Comparison of ENCODE assay signal across 38 cellular contexts in the genomic region with DNA sequence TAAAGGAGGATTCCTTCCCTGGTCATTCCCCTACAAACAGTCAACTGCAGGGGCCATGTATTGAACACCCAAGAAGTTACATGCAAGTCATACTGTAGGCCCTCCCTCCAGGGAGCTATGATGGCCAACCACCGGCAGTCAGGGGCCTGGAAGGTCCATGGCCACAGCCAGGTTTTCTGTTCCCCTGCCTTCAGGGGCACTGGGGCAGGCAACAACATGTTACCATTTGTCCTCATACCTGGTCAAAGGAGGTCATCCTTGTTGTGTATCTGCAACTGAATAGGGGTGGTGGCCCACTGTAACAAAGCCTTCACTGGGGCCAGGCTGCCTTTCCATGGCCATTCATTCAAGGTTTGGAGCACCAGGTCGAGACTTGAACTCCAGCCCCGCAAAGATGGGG.
"Had no signal": no experiment of that assay in that cellular context is flagged by ENCODE, and none has a peak within 500 bp of the region (broad histone marks: within the 10 kb centered on the region; RNA-seq: fewer than 3 reads in every experiment).

No MANE protein-coding gene starts in this region.

- H3K27ac ChIP-seq: adrenal gland, ascending aorta, brain microvascular endothelial cell, breast epithelium, cardiac muscle cell had no signal

- H3K27me3 Mint-ChIP-seq: activated naive CD4-positive, alpha-beta T cell treated with anti-CD3 and anti-CD28 coated beads, Interleukin-2, amount 10 ng/mL, durations not matched to agents 7 days and 5 days; activated naive CD8-positive, alpha-beta T cell; activated naive CD8-positive, alpha-beta T cell treated with anti-CD3 and anti-CD28 coated beads for 36 hours; activated naive CD8-positive, alpha-beta T cell treated with anti-CD3 and anti-CD28 coated beads, Interleukin-2, amount 50 U/mL, for 24 hours; activated T-cell treated with anti-CD3 and anti-CD28 coated beads, Interleukin-2, amount 50 U/mL, for 24 hours; brain; central memory CD8-positive, alpha-beta T cell had no signal

- H3K27ac Mint-ChIP-seq: activated naive CD4-positive, alpha-beta T cell treated with anti-CD3 and anti-CD28 coated beads for 36 hours; activated naive CD4-positive, alpha-beta T cell treated with anti-CD3 and anti-CD28 coated beads, Interleukin-2, amount 10 ng/mL, durations not matched to agents 7 days and 5 days; activated naive CD4-positive, alpha-beta T cell treated with anti-CD3 and anti-CD28 coated beads, Interleukin-2, amount 50 U/mL, for 24 hours; activated naive CD4-positive, alpha-beta T cell treated with anti-CD3 and anti-CD28 coated beads, Interleukin-2, amount 50 U/mL, for 72 hours; activated naive CD8-positive, alpha-beta T cell; activated naive CD8-positive, alpha-beta T cell treated with anti-CD3 and anti-CD28 coated beads for 36 hours; activated naive CD8-positive, alpha-beta T cell treated with anti-CD3 and anti-CD28 coated beads, Interleukin-2, amount 10 ng/mL, durations not matched to agents 7 days and 5 days; activated naive CD8-positive, alpha-beta T cell treated with anti-CD3 and anti-CD28 coated beads, Interleukin-2, amount 50 U/mL, for 24 hours; activated T-cell treated with anti-CD3 and anti-CD28 coated beads, Interleukin-2, amount 50 U/mL, for 24 hours; activated T-cell treated with anti-CD3 and anti-CD28 coated beads, Interleukin-2, amount 50 U/mL, for 72 hours; activated T-helper 1 cell treated with anti-CD3 and anti-CD28 coated beads, Interleukin-12 subunit alpha, Interleukin-12 subunit beta, Interleukin-2, Interleukin-4 antibody, amounts not matched to agents 30 ng/mL and 10 ng/mL and 1 ng/mL, durations not matched to agents 14 hours and 24 hours and 36 hours; activated T-helper 17 cell treated with anti-CD3 and anti-CD28 coated beads, Interleukin-2, amount 50 U/mL, for 72 hours; activated T-helper 2 cell treated with anti-CD3 and anti-CD28 coated beads, Interferon-gamma antibody, Interleukin-2, Interleukin-4, amounts not matched to agents 10 μg/mL and 5 μg/mL and 100 μg/mL, durations not matched to agents 14 hours and 24 hours and 36 hours; brain had no signal

- DNase-seq: activated effector memory CD4-positive, alpha-beta T cell treated with anti-CD3 and anti-CD28 coated beads, Interleukin-2, amount 50 U/mL, for 16 hours; activated gamma-delta T cell; activated gamma-delta T cell treated with Interleukin-2 at 50 U/mL for 16 hours; activated naive CD4-positive, alpha-beta T cell; activated naive CD4-positive, alpha-beta T cell treated with anti-CD3 and anti-CD28 coated beads for 36 hours; activated naive CD4-positive, alpha-beta T cell treated with anti-CD3 and anti-CD28 coated beads, Interleukin-2, amount 10 ng/mL, durations not matched to agents 7 days and 5 days; activated naive CD4-positive, alpha-beta T cell treated with anti-CD3 and anti-CD28 coated beads, Interleukin-2, amount 50 U/mL, for 16 hours; activated naive CD4-positive, alpha-beta T cell treated with Interleukin-2 at 50 U/mL for 16 hours; activated naive CD8-positive, alpha-beta T cell treated with anti-CD3 and anti-CD28 coated beads for 36 hours; activated naive CD8-positive, alpha-beta T cell treated with anti-CD3 and anti-CD28 coated beads, Interleukin-2, amount 10 ng/mL, durations not matched to agents 7 days and 5 days; activated naive CD8-positive, alpha-beta T cell treated with anti-CD3 and anti-CD28 coated beads, Interleukin-2, amount 50 U/mL, for 24 hours; activated T-cell treated with anti-CD3 and anti-CD28 coated beads for 4 hours; activated T-cell treated with anti-CD3 and anti-CD28 coated beads, Interleukin-2, amount 50 U/mL, for 1 hour; activated T-cell treated with anti-CD3 and anti-CD28 coated beads, Interleukin-2, amount 50 U/mL, for 24 hours; activated T-cell treated with anti-CD3 and anti-CD28 coated beads, Interleukin-2, amount 50 U/mL, for 4 hours; activated T-cell treated with anti-CD3 and anti-CD28 coated beads, Interleukin-2, amount 50 U/mL, for 48 hours; activated T-cell treated with anti-CD3 and anti-CD28 coated beads, Interleukin-2, amount 50 U/mL, for 72 hours; adrenal gland; amniotic stem cell; amygdala; anterior cingulate cortex; aorta; brain microvascular endothelial cell; caudate nucleus; central memory CD4-positive, alpha-beta T cell; cerebellar nuclear complex had no signal

- H3K9me3 ChIP-seq: adrenal gland, ascending aorta had no signal

- ATAC-seq: activated naive CD4-positive, alpha-beta T cell treated with anti-CD3 and anti-CD28 coated beads, Interleukin-2, amount 50 U/mL, for 72 hours; activated T-cell treated with anti-CD3 and anti-CD28 coated beads, Interleukin-2, amount 50 U/mL, for 4 hours; activated T-cell treated with anti-CD3 and anti-CD28 coated beads, Interleukin-2, amount 50 U/mL, for 72 hours; activated T-helper 17 cell treated with anti-CD3 and anti-CD28 coated beads, Interleukin-2, amount 50 U/mL, for 72 hours had no signal

- H3K4me1 Mint-ChIP-seq: activated naive CD4-positive, alpha-beta T cell treated with anti-CD3 and anti-CD28 coated beads, Interleukin-2, amount 10 ng/mL, durations not matched to agents 7 days and 5 days; activated naive CD4-positive, alpha-beta T cell treated with anti-CD3 and anti-CD28 coated beads, Interleukin-2, amount 50 U/mL, for 24 hours; activated naive CD8-positive, alpha-beta T cell treated with anti-CD3 and anti-CD28 coated beads for 36 hours; activated naive CD8-positive, alpha-beta T cell treated with anti-CD3 and anti-CD28 coated beads, Interleukin-2, amount 10 ng/mL, durations not matched to agents 7 days and 5 days; activated naive CD8-positive, alpha-beta T cell treated with anti-CD3 and anti-CD28 coated beads, Interleukin-2, amount 50 U/mL, for 24 hours; activated T-helper 17 cell treated with anti-CD3 and anti-CD28 coated beads, Interleukin-2, amount 50 U/mL, for 72 hours; central memory CD8-positive, alpha-beta T cell had no signal

- H3K9me3 Mint-ChIP-seq: activated T-helper 2 cell treated with anti-CD3 and anti-CD28 coated beads, Interferon-gamma antibody, Interleukin-2, Interleukin-4, amounts not matched to agents 10 μg/mL and 5 μg/mL and 100 μg/mL, durations not matched to agents 14 hours and 24 hours and 36 hours had no signal

- H3K4me1 ChIP-seq: adrenal gland, ascending aorta, breast epithelium had no signal

- H3K4me3 Mint-ChIP-seq: activated naive CD4-positive, alpha-beta T cell treated with anti-CD3 and anti-CD28 coated beads for 36 hours; activated naive CD4-positive, alpha-beta T cell treated with anti-CD3 and anti-CD28 coated beads, Interleukin-2, amount 10 ng/mL, durations not matched to agents 7 days and 5 days; activated naive CD4-positive, alpha-beta T cell treated with anti-CD3 and anti-CD28 coated beads, Interleukin-2, amount 50 U/mL, for 24 hours; activated naive CD8-positive, alpha-beta T cell; activated naive CD8-positive, alpha-beta T cell treated with anti-CD3 and anti-CD28 coated beads for 36 hours; activated naive CD8-positive, alpha-beta T cell treated with anti-CD3 and anti-CD28 coated beads, Interleukin-2, amount 10 ng/mL, durations not matched to agents 7 days and 5 days; activated naive CD8-positive, alpha-beta T cell treated with anti-CD3 and anti-CD28 coated beads, Interleukin-2, amount 50 U/mL, for 24 hours; activated T-cell treated with anti-CD3 and anti-CD28 coated beads, Interleukin-2, amount 50 U/mL, for 24 hours; activated T-cell treated with anti-CD3 and anti-CD28 coated beads, Interleukin-2, amount 50 U/mL, for 4 hours; activated T-cell treated with anti-CD3 and anti-CD28 coated beads, Interleukin-2, amount 50 U/mL, for 72 hours; activated T-helper 1 cell treated with anti-CD3 and anti-CD28 coated beads, Interleukin-12 subunit alpha, Interleukin-12 subunit beta, Interleukin-2, Interleukin-4 antibody, amounts not matched to agents 30 ng/mL and 10 ng/mL and 1 ng/mL, durations not matched to agents 14 hours and 24 hours and 36 hours; activated T-helper 17 cell treated with anti-CD3 and anti-CD28 coated beads, Interleukin-2, amount 50 U/mL, for 72 hours; brain; central memory CD8-positive, alpha-beta T cell had no signal

- H3K4me3 ChIP-seq: adrenal gland, ascending aorta, breast epithelium, cardiac muscle cell had no signal

- FAIRE-seq: astrocyte had no signal

- H3K36me3 ChIP-seq: adrenal gland, ascending aorta, brain microvascular endothelial cell, breast epithelium, cardiac muscle cell had no signal

- H3K27me3 ChIP-seq: adrenal gland, ascending aorta, brain microvascular endothelial cell, breast epithelium, cardiac muscle cell had no signal
